ENCODE assay signal across 32 cellular contexts in genomic region chr16:28312327-28312726, GRCh38. TPM values are rescaled to one million over a fixed set of nuclear protein-coding genes. Genes with fewer than 3 reads are reported as not detected.
DNase-seq lines count a peak whose midpoint lies in the region; ATAC-seq and TF ChIP-seq lines count a peak whose summit lies in the region.
"Had no signal": no experiment of that assay in that cellular context is flagged by ENCODE, and none has a peak within 500 bp of the region (broad histone marks: within the 10 kb centered on the region; RNA-seq: fewer than 3 reads in every experiment).

No MANE protein-coding gene starts in this region.

- H3K27ac ChIP-seq in lower lobe of right lung, result no peak overlapping the region
- peak overlapping the region; percentile 54 for H3K27ac ChIP-seq in thymus (ENCODE audit: low read depth)
- no peak overlapping the region for H3K27ac ChIP-seq in GM23338 (ENCODE audit: low read depth)
- H3K27ac ChIP-seq: ascending aorta, colonic mucosa, epithelial cell of prostate, PC-9, psoas muscle, upper lobe of left lung had no signal

- peaks cover 4% of the 10 kb centered on the region; the same call in 1 of the 2 replicates for H4K20me1 ChIP-seq in GM23338 (replicated peaks; ENCODE audit: insufficient read depth)

- no peak overlapping the region for H2AFZ ChIP-seq in GM23338
- H2AFZ ChIP-seq: PC-9 had no signal

- no peaks in the 10 kb centered on the region for H3K9me2 ChIP-seq in GM23338 (ENCODE audit: insufficient read depth)
- H3K9me2 ChIP-seq: SK-N-SH had no signal

- DNase-seq in stimulated activated naive CD8-positive, alpha-beta T cell treated with anti-CD3 and anti-CD28 coated beads, Interleukin-15, Interleukin-2, amounts not matched to agents 100 U/mL and 50 U/mL, for 24 hours, result no peak
- no peak for DNase-seq in activated CD8-positive, alpha-beta T cell treated with anti-CD3 and anti-CD28 coated beads, Interleukin-2, amount 10 ng/mL, durations not matched to agents 7 days and 5 days
- DNase-seq in lower lobe of right lung, result peak; percentile 6
- DNase-seq in GM13977 (ENCODE audit: low spot score), result no peak
- no peak for DNase-seq in GM23338 (ENCODE audit: low spot score)
- DNase-seq in GDM1 (lab: John Stamatoyannopoulos, UW), result no peak
- DNase-seq: ACHN; activated CD4-positive, alpha-beta T cell treated with anti-CD3 and anti-CD28 coated beads, Interleukin-2, amount 10 ng/mL, durations not matched to agents 24 days and 14 days; Caco-2; colonic mucosa; effector CD4-positive, alpha-beta T cell; HCEC 1CT; KG1; NCI-H1417; NCI-H2081 treated with DMSO at 0.1 percent for 48 hours; NCI-H226; NCI-H69; nucleus accumbens; PC-9; SK-N-SH; substantia nigra; upper lobe of left lung had no signal

- in situ Hi-C loops in GM13977 (cut with MboI; ENCODE audit: low pct_unique_long_range_greater_than_20kb, low sequenced_read_pairs, unreplicated experiment), result loop anchor here (25.0 kb wide), 1 partner anchor 225 kb away; the partner anchor contains the start of gene NUPR1

- CTCF ChIA-PET in activated CD8-positive, alpha-beta T cell treated with anti-CD3 and anti-CD28 coated beads, Interleukin-2, amount 10 ng/mL, durations not matched to agents 7 days and 5 days (lab: Charles Lee), result interaction anchor here (0.6 to 4.3 kb wide), 3 partner anchors 9 to 34 kb away, joined by 3 to 16 read pairs (median 6); no protein-coding TSS in a partner anchor

- WGBS in thymus, result 95% methylated on average over 10 of the region's 10 CpGs

- H3K9me3 Mint-ChIP-seq in stimulated activated naive CD8-positive, alpha-beta T cell treated with anti-CD3 and anti-CD28 coated beads, Interleukin-15, Interleukin-2, amounts not matched to agents 100 ng/mL and 50 ng/mL, for 24 hours, result no peaks in the 10 kb centered on the region
- no peaks in the 10 kb centered on the region for H3K9me3 Mint-ChIP-seq in activated CD8-positive, alpha-beta T cell treated with anti-CD3 and anti-CD28 coated beads, Interleukin-2, amount 10 ng/mL, durations not matched to agents 7 days and 5 days (ENCODE audit: insufficient read depth)
- no peaks in the 10 kb centered on the region; the same call in 2 of the 3 replicates for H3K9me3 Mint-ChIP-seq in GM23338
- H3K9me3 Mint-ChIP-seq: activated naive CD4-positive, alpha-beta T cell treated with anti-CD3 and anti-CD28 coated beads, Interleukin-2, amount 50 U/mL, for 72 hours had no signal

- peaks cover 23% of the 10 kb centered on the region for H3K79me2 ChIP-seq in GM23338 (replicated peaks; ENCODE audit: insufficient read depth)

- H3K27me3 Mint-ChIP-seq in stimulated activated naive CD8-positive, alpha-beta T cell treated with anti-CD3 and anti-CD28 coated beads, Interleukin-15, Interleukin-2, amounts not matched to agents 100 ng/mL and 50 ng/mL, for 24 hours, result no peaks in the 10 kb centered on the region
- H3K27me3 Mint-ChIP-seq in activated CD8-positive, alpha-beta T cell treated with anti-CD3 and anti-CD28 coated beads, Interleukin-2, amount 10 ng/mL, durations not matched to agents 7 days and 5 days (ENCODE audit: low read depth), result no peaks in the 10 kb centered on the region
- H3K27me3 Mint-ChIP-seq in GM23338 (ENCODE audit: insufficient read depth, low read depth, poor library complexity), result peaks cover 11% of the 10 kb centered on the region
- H3K27me3 Mint-ChIP-seq: activated CD4-positive, alpha-beta T cell treated with anti-CD3 and anti-CD28 coated beads, Interleukin-2, amount 10 ng/mL, durations not matched to agents 24 days and 14 days; B cell had no signal

- no peak overlapping the region for H3K4me3 Mint-ChIP-seq in stimulated activated naive CD8-positive, alpha-beta T cell treated with anti-CD3 and anti-CD28 coated beads, Interleukin-15, Interleukin-2, amounts not matched to agents 100 ng/mL and 50 ng/mL, for 24 hours
- H3K4me3 Mint-ChIP-seq in activated CD8-positive, alpha-beta T cell treated with anti-CD3 and anti-CD28 coated beads, Interleukin-2, amount 10 ng/mL, durations not matched to agents 7 days and 5 days, result no peak overlapping the region
- no peak overlapping the region for H3K4me3 Mint-ChIP-seq in GM23338
- H3K4me3 Mint-ChIP-seq: activated CD4-positive, alpha-beta T cell treated with anti-CD3 and anti-CD28 coated beads, Interleukin-2, amount 10 ng/mL, durations not matched to agents 24 days and 14 days; B cell had no signal

- no peaks in the 10 kb centered on the region for H3K36me3 Mint-ChIP-seq in stimulated activated naive CD8-positive, alpha-beta T cell treated with anti-CD3 and anti-CD28 coated beads, Interleukin-15, Interleukin-2, amounts not matched to agents 100 ng/mL and 50 ng/mL, for 24 hours (ENCODE audit: low read depth)
- peaks cover 20% of the 10 kb centered on the region for H3K36me3 Mint-ChIP-seq in activated CD8-positive, alpha-beta T cell treated with anti-CD3 and anti-CD28 coated beads, Interleukin-2, amount 10 ng/mL, durations not matched to agents 7 days and 5 days (ENCODE audit: low read depth)
- H3K36me3 Mint-ChIP-seq in GM23338 (ENCODE audit: low read depth), result peaks cover 35% of the 10 kb centered on the region
- H3K36me3 Mint-ChIP-seq: activated naive CD4-positive, alpha-beta T cell treated with anti-CD3 and anti-CD28 coated beads, Interleukin-2, amount 50 U/mL, for 72 hours had no signal

- no peak overlapping the region for H3K4me2 ChIP-seq in GM23338
- H3K4me2 ChIP-seq: PC-9, SK-N-SH had no signal

- H3K4me3 ChIP-seq in lower lobe of right lung (no peak overlapping the region), thymus (ENCODE audit: low read length) (no peak overlapping the region), GM23338 (no peak overlapping the region)
- H3K4me3 ChIP-seq: ascending aorta, colonic mucosa, PC-9, psoas muscle, upper lobe of left lung had no signal

- peak overlapping the region; percentile 81 for H3K27ac Mint-ChIP-seq in stimulated activated naive CD8-positive, alpha-beta T cell treated with anti-CD3 and anti-CD28 coated beads, Interleukin-15, Interleukin-2, amounts not matched to agents 100 ng/mL and 50 ng/mL, for 24 hours
- peak overlapping the region; percentile 42 for H3K27ac Mint-ChIP-seq in activated CD8-positive, alpha-beta T cell treated with anti-CD3 and anti-CD28 coated beads, Interleukin-2, amount 10 ng/mL, durations not matched to agents 7 days and 5 days
- H3K27ac Mint-ChIP-seq in GM23338, result no peak overlapping the region
- H3K27ac Mint-ChIP-seq: activated CD4-positive, alpha-beta T cell treated with anti-CD3 and anti-CD28 coated beads, Interleukin-2, amount 10 ng/mL, durations not matched to agents 24 days and 14 days; B cell had no signal

- peaks cover 62% of the 10 kb centered on the region for H3K4me1 Mint-ChIP-seq in stimulated activated naive CD8-positive, alpha-beta T cell treated with anti-CD3 and anti-CD28 coated beads, Interleukin-15, Interleukin-2, amounts not matched to agents 100 ng/mL and 50 ng/mL, for 24 hours (ENCODE audit: low read depth)
- peaks cover 45% of the 10 kb centered on the region for H3K4me1 Mint-ChIP-seq in activated CD8-positive, alpha-beta T cell treated with anti-CD3 and anti-CD28 coated beads, Interleukin-2, amount 10 ng/mL, durations not matched to agents 7 days and 5 days (ENCODE audit: low read depth)
- H3K4me1 Mint-ChIP-seq in GM23338, result no peaks in the 10 kb centered on the region; the same call in 2 of the 3 replicates

- H3K4me1 ChIP-seq in lower lobe of right lung (no peaks in the 10 kb centered on the region), thymus (ENCODE audit: control insufficient read depth, insufficient read depth, low read length) (peaks cover 34% of the 10 kb centered on the region), GM23338 (ENCODE audit: insufficient read depth) (no peaks in the 10 kb centered on the region)
- H3K4me1 ChIP-seq: ascending aorta, Caco-2, colonic mucosa, psoas muscle had no signal

- intact Hi-C loops in lower lobe of right lung (cut with DNase I), result no loop called here

- H3K36me3 ChIP-seq in lower lobe of right lung (no peaks in the 10 kb centered on the region), thymus (ENCODE audit: control insufficient read depth, insufficient read depth) (peaks cover 6% of the 10 kb centered on the region), GM23338 (ENCODE audit: insufficient read depth) (no peaks in the 10 kb centered on the region)
- H3K36me3 ChIP-seq: ascending aorta, colonic mucosa, upper lobe of left lung had no signal

- H3K9me3 ChIP-seq in lower lobe of right lung (no peaks in the 10 kb centered on the region), thymus (ENCODE audit: control insufficient read depth) (no peaks in the 10 kb centered on the region)
- H3K9me3 ChIP-seq: ascending aorta, Caco-2, colonic mucosa, psoas muscle, SK-N-SH, upper lobe of left lung had no signal

- POLR2A ChIA-PET in activated CD8-positive, alpha-beta T cell treated with anti-CD3 and anti-CD28 coated beads, Interleukin-2, amount 10 ng/mL, durations not matched to agents 7 days and 5 days (lab: Charles Lee), result no interaction called here

- ATAC-seq in stimulated activated naive CD8-positive, alpha-beta T cell treated with anti-CD3 and anti-CD28 coated beads, Interleukin-15, Interleukin-2, amounts not matched to agents 100 U/mL and 50 U/mL, for 24 hours, result no peak
- ATAC-seq in activated CD8-positive, alpha-beta T cell treated with anti-CD3 and anti-CD28 coated beads, Interleukin-2, amount 10 ng/mL, durations not matched to agents 7 days and 5 days, result no peak
- ATAC-seq in lower lobe of right lung (no peak), GM23338 (no peak)
- ATAC-seq: activated naive CD4-positive, alpha-beta T cell treated with anti-CD3 and anti-CD28 coated beads, Interleukin-2, amount 50 U/mL, for 72 hours; left lobe of liver; Right ventricle myocardium inferior had no signal

- H3K27me3 ChIP-seq in lower lobe of right lung (ENCODE audit: low read depth), result no peaks in the 10 kb centered on the region
- H3K27me3 ChIP-seq in thymus (ENCODE audit: control insufficient read depth, insufficient read depth), result no peaks in the 10 kb centered on the region
- no peaks in the 10 kb centered on the region for H3K27me3 ChIP-seq in GM23338 (ENCODE audit: insufficient read depth)
- H3K27me3 ChIP-seq: ascending aorta, colonic mucosa, upper lobe of left lung had no signal

- TF ChIP-seq CTCF in lower lobe of right lung (IDR thresholded peaks at IDR 0.05) (no peak), GM13977 (IDR thresholded peaks at IDR 0.05; ENCODE audit: extremely low read depth, insufficient read depth, missing control alignments) (no peak), GM23338 (conservative IDR thresholded peaks at IDR 0.05; ENCODE audit: low read depth in 2 of 2) (no peak)

- H3F3A ChIP-seq in GM23338 (replicated peaks; ENCODE audit: low read depth), result no peaks in the 10 kb centered on the region

RNA-seq across cellular contexts. Expression of gene SBK1, which starts 20.0 kb away (rescaled TPM):
- total RNA-seq in activated CD8-positive, alpha-beta T cell treated with anti-CD3 and anti-CD28 coated beads, Interleukin-2, amount 10 ng/mL, durations not matched to agents 7 days and 5 days, result 10 to 100 TPM; 10.0 to 10.7 TPM
- total RNA-seq in lower lobe of right lung, result 2.4 TPM
- polyA plus RNA-seq in thymus (5.2 TPM), GM23338 (2016; fragmentation: Nextera tagmentation; extraction: Ambion mirVana) (23.9 and 25.5 TPM in 2 replicates)
- total RNA-seq in GM23338 (2014; rRNA removed; shearing (Covaris generic)), result 59.8 and 68.1 TPM in 2 replicates
- total RNA-seq: ascending aorta, mesenteric fat pad had no signal

RNA-seq across cellular contexts. Expression of gene NPIPB6, which starts 51.0 kb away (rescaled TPM):
- 1 to 10 TPM in 1 of 2 experiments, under 1 TPM in 1; 0.99 to 1.8 TPM for total RNA-seq in activated CD8-positive, alpha-beta T cell treated with anti-CD3 and anti-CD28 coated beads, Interleukin-2, amount 10 ng/mL, durations not matched to agents 7 days and 5 days
- not detected for total RNA-seq in lower lobe of right lung
- polyA plus RNA-seq in thymus (2.6 TPM), GM23338 (2016; fragmentation: Nextera tagmentation; extraction: Ambion mirVana) (1.8 and 3.0 TPM in 2 replicates)
- total RNA-seq in GM23338 (2014; rRNA removed; shearing (Covaris generic)), result 1.5 TPM in 1 of 2 replicates, not detected in the other
